ENCODE assay signal across 8 cellular contexts in the genomic region with DNA sequence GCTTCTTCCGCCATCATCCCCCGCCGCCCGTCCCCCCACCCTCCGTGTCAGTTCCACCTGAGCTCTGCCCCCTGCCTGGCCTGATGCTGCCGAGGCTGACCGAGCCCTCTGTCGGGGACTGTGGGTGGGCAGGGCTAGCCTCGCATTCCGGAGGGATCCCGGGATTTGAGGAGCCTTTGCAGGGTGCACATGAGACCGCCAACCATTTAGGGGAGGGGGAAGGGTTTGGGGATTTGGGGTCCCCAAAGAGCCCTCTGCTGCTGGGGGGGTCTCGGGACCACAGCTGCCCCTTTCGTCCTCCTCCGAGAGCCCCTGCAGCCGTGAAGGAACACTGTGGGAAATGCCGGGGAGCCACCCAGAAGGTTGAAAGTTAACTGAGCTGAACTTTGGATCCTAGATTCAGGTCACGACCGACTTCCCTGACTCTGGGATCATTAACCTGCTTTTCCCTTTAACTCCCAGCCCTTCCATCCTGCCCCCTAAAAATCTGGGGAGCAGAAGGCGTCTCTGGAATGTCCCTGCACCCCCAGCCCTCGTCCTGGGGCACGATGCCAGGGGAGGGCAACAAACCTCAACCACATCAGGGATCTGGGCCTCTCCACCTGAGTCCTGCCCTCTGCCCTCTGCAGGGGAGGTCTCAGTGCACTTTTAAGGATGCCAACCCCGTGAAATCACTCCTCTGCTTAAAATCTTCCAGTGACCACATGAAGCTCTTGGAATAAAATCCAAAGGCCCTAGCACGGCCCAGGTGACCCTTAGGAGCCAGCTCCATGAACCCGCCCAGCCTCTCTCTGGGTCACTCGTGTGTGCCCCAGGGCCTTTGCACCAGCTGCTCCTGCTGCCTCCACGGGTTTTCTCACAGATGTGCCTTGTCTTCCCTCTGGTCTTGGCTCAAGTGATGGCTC.
DNase-seq lines count a peak whose midpoint lies in the region; ATAC-seq and TF ChIP-seq lines count a peak whose summit lies in the region.
"Had no signal": no experiment of that assay in that cellular context is flagged by ENCODE, and none has a peak within 500 bp of the region (broad histone marks: within the 10 kb centered on the region; RNA-seq: fewer than 3 reads in every experiment).

No MANE protein-coding gene starts in this region.

- TF ChIP-seq POLR2A in stomach (IDR thresholded peaks at IDR 0.05): no peak

- H3K27ac ChIP-seq in ascending aorta (peak overlapping the region; percentile 90 to 94), left lung (peak overlapping the region; percentile 91 to 99), stomach (peak overlapping the region; percentile 90 to 95 (median 95))
- H3K27ac ChIP-seq: SK-N-MC had no signal

- H3K36me3 ChIP-seq in ascending aorta (peaks cover 12 to 17% of the 10 kb centered on the region in 2 donors), left lung (peaks cover 0 to 36% of the 10 kb centered on the region in 2 donors), stomach (peaks cover 11 to 30% (median 22%) of the 10 kb centered on the region in 4 donors)

- peak overlapping the region; percentile 59 to 67 for H3K4me3 ChIP-seq in ascending aorta
- H3K4me3 ChIP-seq in left lung: peak overlapping the region in 1 of 2 donors; percentile 42
- H3K4me3 ChIP-seq in stomach: peak overlapping the region; percentile 45 to 53 (median 51)
- H3K4me3 ChIP-seq: SK-N-MC had no signal

- intact Hi-C loops in ascending aorta (cut with DNase I): loop anchor here (2.0 to 5.0 kb wide), 2 partner anchors 63 to 178 kb away; a partner anchor contains a TSS
- intact Hi-C loops in left lung (cut with DNase I): no loop called here
- intact Hi-C loops in stomach (cut with DNase I; ENCODE audit: low total_unique reads): no loop called here

- WGBS in stomach, 5 donors: 29 to 48% (median 36%) methylated on average over 15 to 27 of the region's 27 CpGs

- H3K27me3 ChIP-seq in ascending aorta (no peaks in the 10 kb centered on the region), left lung (no peaks in the 10 kb centered on the region), stomach (no peaks in the 10 kb centered on the region)

- no peak for TF ChIP-seq EP300 in stomach (IDR thresholded peaks at IDR 0.05)

- H3K9me3 ChIP-seq in ascending aorta: no peaks in the 10 kb centered on the region
- H3K9me3 ChIP-seq in left lung: no peaks in the 10 kb centered on the region
- no peaks in the 10 kb centered on the region for H3K9me3 ChIP-seq in stomach

- peak; percentile 69 for DNase-seq in HT-29 (ENCODE audit: low spot score)
- no peak for DNase-seq in ascending aorta (ENCODE audit: low spot score in 2 of 2)
- DNase-seq in left lung: no peak
- no peak for DNase-seq in stomach
- no peak for DNase-seq in activated effector memory CD4-positive, alpha-beta T cell treated with Interleukin-2 at 50 U/mL for 16 hours
- DNase-seq in AG08395 (ENCODE audit: low spot score): no peak
- no peak for DNase-seq in NCI-H2081 treated with DMSO at 0.1 percent for 48 hours (lab: John Stamatoyannopoulos, UW)

- TF ChIP-seq CTCF in ascending aorta (IDR thresholded peaks at IDR 0.05) (no peak), left lung (IDR thresholded peaks at IDR 0.05) (no peak), stomach (IDR thresholded peaks at IDR 0.05) (no peak)

- ATAC-seq in left lung: no peak

- H3K4me1 ChIP-seq in ascending aorta (peaks cover 42 to 75% of the 10 kb centered on the region in 2 donors), left lung (peaks cover 53 to 95% of the 10 kb centered on the region in 2 donors), stomach (peaks cover 80 to 100% (median 98%) of the 10 kb centered on the region in 4 donors)
